9 cellular contexts compared by ENCODE assay signal in genomic region chr1:227730630-227731151, GRCh38. TPM values are rescaled to one million over a fixed set of nuclear protein-coding genes. Genes with fewer than 3 reads are reported as not detected.
DNase-seq lines count a peak whose midpoint lies in the region; ATAC-seq and TF ChIP-seq lines count a peak whose summit lies in the region.
"Had no signal": no experiment of that assay in that cellular context is flagged by ENCODE, and none has a peak within 500 bp of the region (broad histone marks: within the 10 kb centered on the region; RNA-seq: fewer than 3 reads in every experiment).

No MANE protein-coding gene starts in this region.

- TF ChIP-seq EP300 in SK-N-SH (IDR thresholded peaks at IDR 0.05; ENCODE audit: borderline replicate concordance in 1 of 2, low read depth in 1 of 2, low read length in 1 of 2) (no peak), sigmoid colon (IDR thresholded peaks at IDR 0.05) (no peak)

- H3K9me2 ChIP-seq in SK-N-SH: no peaks in the 10 kb centered on the region

- H3K27me3 ChIP-seq in SK-N-SH (ENCODE audit: insufficient read depth): no peaks in the 10 kb centered on the region
- H3K27me3 ChIP-seq in dorsolateral prefrontal cortex: peaks cover 0 to 5% (median 0%) of the 10 kb centered on the region in 45 donors
- H3K27me3 ChIP-seq in sigmoid colon: no peaks in the 10 kb centered on the region

- H3K4me1 ChIP-seq in SK-N-SH (ENCODE audit: control insufficient read depth in 1 of 2, insufficient read depth in 2 of 2, low read depth in 1 of 2, low read length in 1 of 2) (peaks cover 9 to 33% of the 10 kb centered on the region in 2 experiments; a peak in 3 of 4 replicates), sigmoid colon (peaks cover 0 to 49% (median 43%) of the 10 kb centered on the region in 4 donors)

- no peak for TF ChIP-seq RAD21 in SK-N-SH (IDR thresholded peaks at IDR 0.05; ENCODE audit: low read length)

- no peaks in the 10 kb centered on the region for H3K9me3 ChIP-seq in SK-N-SH
- H3K9me3 ChIP-seq in sigmoid colon: no peaks in the 10 kb centered on the region

- no peak overlapping the region for H3K4me2 ChIP-seq in SK-N-SH

- peaks cover 8% of the 10 kb centered on the region; the same call in 1 of the 2 replicates for H4K20me1 ChIP-seq in SK-N-SH (ENCODE audit: insufficient read depth)

- CTCF ChIA-PET in SK-N-SH (lab: Yijun Ruan, JAX): interaction anchor here (0.7 to 2.8 kb wide), 8 partner anchors 10 to 411 kb away, joined by 3 to 11 read pairs (median 4); no protein-coding TSS in a partner anchor

- H3K36me3 ChIP-seq in SK-N-SH (replicated peaks in 1 of 2; ENCODE audit: control insufficient read depth in 1 of 2, insufficient read depth in 2 of 2, low read length in 1 of 2) (peaks cover 6 to 26% of the 10 kb centered on the region in 2 experiments), sigmoid colon (peaks cover 8 to 19% (median 13%) of the 10 kb centered on the region in 4 donors)

- ATAC-seq in SK-N-SH treated with all-trans-retinoic acid at 6 μM for 48 hours: no peak
- no peak for ATAC-seq in HG02884 (IDR thresholded peaks at IDR 0.05; ENCODE audit: unreplicated experiment)
- no peak for ATAC-seq in HG02678 (IDR thresholded peaks at IDR 0.05; ENCODE audit: unreplicated experiment)

- H3K4me3 ChIP-seq in SK-N-SH (ENCODE audit: low read depth in 2 of 2, low read length in 1 of 2) (no peak overlapping the region; a peak in 1 of 4 replicates), dorsolateral prefrontal cortex (peak overlapping the region in 2 of 59 donors; percentile 13 to 17), sigmoid colon (no peak overlapping the region)

- TF ChIP-seq CTCF in SK-N-SH (IDR thresholded peaks at IDR 0.05): no peak; the same call in 1 of the 2 replicates
- peak; percentile 42; the same call in 1 of the 2 replicates for TF ChIP-seq CTCF in LNCAP (IDR thresholded peaks at IDR 0.05)
- TF ChIP-seq CTCF in dorsolateral prefrontal cortex (IDR thresholded peaks at IDR 0.05 in 54 of 56, conservative IDR thresholded peaks at IDR 0.05 in 2 of 56; ENCODE audit: low read depth in 1 of 56, partially characterized antibody in 56 of 56): peak in 2 of 56 donors; percentile 1 to 4
- TF ChIP-seq CTCF in sigmoid colon (IDR thresholded peaks at IDR 0.05): no peak

- no peak overlapping the region for H3K9ac ChIP-seq in SK-N-SH

- intact Hi-C loops in dorsolateral prefrontal cortex (cut with DNase I) (loop anchor here (2.0 to 10.0 kb wide), 4 partner anchors 28 to 374 kb away; partner anchors contain the start of genes C1orf35 (in 1 of the 2) and MRPL55 (in 1 of the 2)), sigmoid colon (cut with DNase I) (loop anchor here (5.0 kb wide), 1 partner anchor 352 kb away; the partner anchor contains the start of gene ARF1)

- H3F3A ChIP-seq in SK-N-SH (replicated peaks; ENCODE audit: insufficient read depth): no peaks in the 10 kb centered on the region

- peak; percentile 22 for DNase-seq in SK-N-SH
- peak in 1 of 10 donors; percentile 46 for DNase-seq in dorsolateral prefrontal cortex
- no peak for DNase-seq in sigmoid colon
- no peak for DNase-seq in HuH-7.5 (ENCODE audit: low spot score)
- DNase-seq: NCI-H526 treated with DMSO at 0.1 percent for 48 hours had no signal

- POLR2A ChIA-PET in SK-N-SH (lab: Yijun Ruan, JAX): interaction anchor here (0.7 kb wide), 1 partner anchor 167 kb away, joined by 3 read pairs; no protein-coding TSS in a partner anchor

- H2AFZ ChIP-seq in SK-N-SH (ENCODE audit: low read depth): no peak overlapping the region

- H3K79me2 ChIP-seq in SK-N-SH (ENCODE audit: insufficient read depth): peaks cover 29% of the 10 kb centered on the region

- whole genome bisulfite sequencing in SK-N-SH (ENCODE audit: low lambda C conversion rate): 100% methylated on average over 2 of the region's 16 CpGs
- 63 to 78% methylated on average over 16 of the region's 16 CpGs for WGBS in sigmoid colon, 2 donors

- H3K27ac ChIP-seq in SK-N-SH (ENCODE audit: low read depth in 2 of 2, low read length in 1 of 2) (no peak overlapping the region), dorsolateral prefrontal cortex (peak overlapping the region in 37 of 59 donors; percentile 6 to 74 (median 47)), sigmoid colon (peak overlapping the region in 3 of 4 donors; percentile 31 to 66 (median 33))

- TF ChIP-seq POLR2A in sigmoid colon (IDR thresholded peaks at IDR 0.05): no peak

TF ChIP-seq in SK-N-SH, 30 proteins besides CTCF, POLR2A, EP300 and RAD21 (continues in another document):
- TF ChIP-seq MAX (IDR thresholded peaks at IDR 0.05; ENCODE audit: low read depth): no peak
- no peak for TF ChIP-seq MEF2A (IDR thresholded peaks at IDR 0.05; ENCODE audit: borderline replicate concordance, low read depth)
- no peak for TF ChIP-seq PBX3 (IDR thresholded peaks at IDR 0.05)
- no peak for TF ChIP-seq FOXM1 (IDR thresholded peaks at IDR 0.05; ENCODE audit: low read depth)
- TF ChIP-seq FOXJ3 (CRISPR knock-in tag; IDR thresholded peaks at IDR 0.05): no peak
- TF ChIP-seq RXRA (IDR thresholded peaks at IDR 0.05; ENCODE audit: borderline replicate concordance, low read depth): no peak
- no peak for TF ChIP-seq MXI1 (IDR thresholded peaks at IDR 0.05; ENCODE audit: low read depth, low read length)

TF ChIP-seq in SK-N-SH treated with all-trans-retinoic acid at 6 μM for 48 hours, 23 proteins besides CTCF, POLR2A, EP300 and RAD21:
- TF ChIP-seq ZNF565 (CRISPR knock-in tag; conservative IDR thresholded peaks at IDR 0.05; ENCODE audit: low read depth) (no peak), ESRRG (CRISPR knock-in tag; IDR thresholded peaks at IDR 0.05) (no peak), PATZ1 (CRISPR knock-in tag; IDR thresholded peaks at IDR 0.05; ENCODE audit: borderline replicate concordance) (no peak), CSDC2 (CRISPR knock-in tag; IDR thresholded peaks at IDR 0.05) (no peak), TCF4 (CRISPR knock-in tag; IDR thresholded peaks at IDR 0.05; ENCODE audit: borderline replicate concordance) (no peak), POU6F1 (CRISPR knock-in tag; IDR thresholded peaks at IDR 0.05; ENCODE audit: borderline replicate concordance, low read depth) (no peak), ZFP3 (CRISPR knock-in tag; IDR thresholded peaks at IDR 0.05) (no peak), ZNF70 (CRISPR knock-in tag; IDR thresholded peaks at IDR 0.05) (no peak)
TF ChIP-seq in SK-N-SH treated with all-trans-retinoic acid at 6 μM for 48 hours: peak in this region for 0.

RNA-seq across cellular contexts. Expression of gene JMJD4, which starts 4.4 kb away (rescaled TPM):
- 15.0 and 16.6 TPM in 2 replicates for polyA plus RNA-seq in SK-N-SH (2012; rRNA removed)
- polyA plus RNA-seq in SK-N-SH (2012; cell fraction: cytosol; rRNA removed): 5.9 and 11.5 TPM in 2 replicates
- polyA plus RNA-seq in SK-N-SH (2012; cell fraction: nucleus; rRNA removed): 24.2 and 29.6 TPM in 2 replicates
- total RNA-seq in dorsolateral prefrontal cortex: 10 to 100 TPM in 115 of 120 experiments, 1 to 10 TPM in 5; 7.0 to 20.5 (median 13.3) TPM
- total RNA-seq in sigmoid colon: 10 to 100 TPM; 13.8 to 20.5 (median 14.8) TPM
- polyA plus RNA-seq in sigmoid colon: 10 to 100 TPM in 1 of 3 donors, 1 to 10 TPM in 2; 7.8 to 13.5 (median 8.8) TPM

RNA-seq across cellular contexts. Expression of gene SNAP47, which starts 4.5 kb away (rescaled TPM):
- polyA plus RNA-seq in SK-N-SH (2012; rRNA removed) (44.0 and 45.6 TPM in 2 replicates), sigmoid colon (10 to 100 TPM; 13.8 to 19.9 (median 17.1) TPM)
- polyA plus RNA-seq in SK-N-SH (2012; cell fraction: cytosol; rRNA removed): 41.0 and 45.9 TPM in 2 replicates
- 32.7 and 40.3 TPM in 2 replicates for polyA plus RNA-seq in SK-N-SH (2012; cell fraction: nucleus; rRNA removed)
- total RNA-seq in dorsolateral prefrontal cortex (100 to 1,000 TPM in 2 of 120 experiments, 10 to 100 TPM in 118; 39.7 to 102 (median 75.0) TPM), sigmoid colon (10 to 100 TPM; 33.9 to 51.6 (median 35.8) TPM)

Comparison
In these comparisons a context has a peak if more than half of its experiments do, and no peak if none do; other contexts are left out.
1. H3K27ac ChIP-seq: peak in dorsolateral prefrontal cortex (37 of 59) and sigmoid colon (3 of 4); none in SK-N-SH (0 of 2).